In the genomic region with DNA sequence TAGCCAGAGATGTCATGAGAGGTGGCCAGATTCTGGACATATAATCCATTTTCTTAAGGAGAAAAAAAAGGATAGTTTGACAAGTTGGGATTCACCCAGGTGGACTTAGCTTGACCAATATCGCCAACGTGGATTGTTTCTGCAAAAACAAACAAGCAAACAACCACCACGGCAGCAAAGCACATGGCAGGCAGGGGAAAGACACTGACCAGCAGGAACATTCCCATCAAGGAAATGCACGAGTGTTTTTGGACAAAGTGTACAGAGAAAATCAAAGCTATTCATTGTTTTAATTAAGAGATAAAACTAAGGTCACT, we compare ENCODE assay signal across 31 cellular contexts. TPM values are rescaled to one million over a fixed set of nuclear protein-coding genes. Genes with fewer than 3 reads are reported as not detected.
DNase-seq lines count a peak whose midpoint lies in the region; ATAC-seq and TF ChIP-seq lines count a peak whose summit lies in the region.
"Had no signal": no experiment of that assay in that cellular context is flagged by ENCODE, and none has a peak within 500 bp of the region (broad histone marks: within the 10 kb centered on the region; RNA-seq: fewer than 3 reads in every experiment).

No MANE protein-coding gene starts in this region.

- H2BK12ac ChIP-seq in mesenchymal stem cell (ENCODE audit: low read length in 2 of 2): no peak overlapping the region

- no peak overlapping the region for H2BK15ac ChIP-seq in mesenchymal stem cell (ENCODE audit: low read depth, poor library complexity, severe bottlenecking)

- no peak overlapping the region for H3K14ac ChIP-seq in mesenchymal stem cell (ENCODE audit: low read length in 2 of 2)

- H3K4me2 ChIP-seq in PC-9: no peak overlapping the region
- no peak overlapping the region for H3K4me2 ChIP-seq in mesenchymal stem cell (ENCODE audit: low read length, poor library complexity, severe bottlenecking)

- no peak overlapping the region for H2BK5ac ChIP-seq in mesenchymal stem cell (ENCODE audit: low read depth, low read length, poor library complexity, severe bottlenecking)

- no peaks in the 10 kb centered on the region for H3K9me3 Mint-ChIP-seq in CD8-positive, alpha-beta T cell
- H3K9me3 Mint-ChIP-seq: activated CD4-positive, alpha-beta T cell treated with anti-CD3 and anti-CD28 coated beads, Interleukin-2, amount 10 ng/mL, durations not matched to agents 24 days and 14 days; activated naive CD8-positive, alpha-beta T cell treated with anti-CD3 and anti-CD28 coated beads, Interleukin-2, amount 50 U/mL, for 24 hours; CD4-positive, CD25-positive, alpha-beta regulatory T cell; immature natural killer cell; stimulated activated naive CD8-positive, alpha-beta T cell treated with anti-CD3 and anti-CD28 coated beads, Interleukin-15, amount 100 ng/mL, for 72 hours; WTC11 had no signal

- peaks cover 10% of the 10 kb centered on the region; the same call in 1 of the 2 replicates for H3F3A ChIP-seq in PC-9 (ENCODE audit: insufficient read depth, low read depth)

- peaks cover 54% of the 10 kb centered on the region for H3K27me3 ChIP-seq in A673 (replicated peaks; ENCODE audit: insufficient read depth, low read depth, low read length, poor library complexity)
- no peaks in the 10 kb centered on the region for H3K27me3 ChIP-seq in CD8-positive, alpha-beta T cell (ENCODE audit: insufficient read depth, low read length)
- H3K27me3 ChIP-seq in PC-9 (ENCODE audit: insufficient read depth, low read depth): no peaks in the 10 kb centered on the region
- H3K27me3 ChIP-seq in mesenchymal stem cell (ENCODE audit: control insufficient read depth in 1 of 2, insufficient read depth in 1 of 2, low read length in 2 of 2): peaks cover 23 to 45% of the 10 kb centered on the region in 2 experiments
- peaks cover 20% of the 10 kb centered on the region for H3K27me3 ChIP-seq in SJCRH30
- H3K27me3 ChIP-seq: cardiac muscle cell had no signal

- POLR2A ChIA-PET in A673 (lab: Charles Lee; ENCODE audit: low non-redundant PET): no interaction called here
- POLR2A ChIA-PET in CD8-positive, alpha-beta T cell (lab: Charles Lee): no interaction called here
- POLR2A ChIA-PET in PC-9 (lab: Charles Lee; ENCODE audit: unreplicated experiment): no interaction called here

- H3K4me1 Mint-ChIP-seq in CD8-positive, alpha-beta T cell (ENCODE audit: low read depth): peaks cover 2% of the 10 kb centered on the region
- H3K4me1 Mint-ChIP-seq: activated CD8-positive, alpha-beta memory T cell treated with anti-CD3 and anti-CD28 coated beads, Interleukin-2, amount 10 ng/mL, durations not matched to agents 7 days and 5 days; stimulated activated naive CD8-positive, alpha-beta T cell treated with anti-CD3 and anti-CD28 coated beads, Interleukin-15, amount 100 ng/mL, for 72 hours had no signal

- H2AFZ ChIP-seq in PC-9 (no peak overlapping the region), mesenchymal stem cell (ENCODE audit: low read depth, low read length) (no peak overlapping the region)

- no peaks in the 10 kb centered on the region for H3K9me2 ChIP-seq in PC-9 (ENCODE audit: insufficient read depth)

- H3K27ac ChIP-seq in A673 (ENCODE audit: low read depth, low read length, poor library complexity, severe bottlenecking) (no peak overlapping the region), PC-9 (no peak overlapping the region), mesenchymal stem cell (ENCODE audit: low read length, poor library complexity, severe bottlenecking) (no peak overlapping the region), SJCRH30 (no peak overlapping the region)
- no peak overlapping the region for H3K27ac ChIP-seq in CD8-positive, alpha-beta T cell (ENCODE audit: low read depth, low read length)
- H3K27ac ChIP-seq: HL-60, spleen, thoracic aorta had no signal

- no peak overlapping the region for H3K4me3 Mint-ChIP-seq in CD8-positive, alpha-beta T cell
- H3K4me3 Mint-ChIP-seq: activated CD4-positive, alpha-beta T cell treated with anti-CD3 and anti-CD28 coated beads, Interleukin-2, amount 10 ng/mL, durations not matched to agents 24 days and 14 days; activated CD8-positive, alpha-beta memory T cell treated with anti-CD3 and anti-CD28 coated beads, Interleukin-2, amount 10 ng/mL, durations not matched to agents 7 days and 5 days; activated naive CD8-positive, alpha-beta T cell treated with anti-CD3 and anti-CD28 coated beads, Interleukin-2, amount 50 U/mL, for 24 hours; CD4-positive, CD25-positive, alpha-beta regulatory T cell; immature natural killer cell; stimulated activated naive CD8-positive, alpha-beta T cell treated with anti-CD3 and anti-CD28 coated beads, Interleukin-15, amount 100 ng/mL, for 72 hours; WTC11 had no signal

- no peaks in the 10 kb centered on the region for H3K36me3 Mint-ChIP-seq in CD8-positive, alpha-beta T cell
- H3K36me3 Mint-ChIP-seq: activated CD8-positive, alpha-beta memory T cell treated with anti-CD3 and anti-CD28 coated beads, Interleukin-2, amount 10 ng/mL, durations not matched to agents 7 days and 5 days; CD4-positive, CD25-positive, alpha-beta regulatory T cell; immature natural killer cell; WTC11 had no signal

- peak overlapping the region; percentile 62 for H3K9ac ChIP-seq in mesenchymal stem cell (ENCODE audit: low read length)

- no peak overlapping the region for H2BK120ac ChIP-seq in mesenchymal stem cell (ENCODE audit: low read depth, low read length)

- no peaks in the 10 kb centered on the region for H4K20me1 ChIP-seq in PC-9 (ENCODE audit: insufficient read depth)

- intact Hi-C loops in A673 (cut with micrococcal nuclease; ENCODE audit: unreplicated experiment) (loop anchor here (1.0 to 5.0 kb wide), 2 partner anchors 223 to 277 kb away; no protein-coding TSS in a partner anchor), PC-9 (cut with micrococcal nuclease; ENCODE audit: unreplicated experiment) (loop anchor here (5.0 kb wide), 1 partner anchor 93 kb away; no protein-coding TSS in a partner anchor)
- intact Hi-C loops in CD8-positive, alpha-beta T cell (cut with DNase I, micrococcal nuclease): loop anchor here (1.0 to 5.0 kb wide), 5 partner anchors 43 to 277 kb away; no protein-coding TSS in a partner anchor

- no peak for ATAC-seq in CD8-positive, alpha-beta T cell
- ATAC-seq in HG03571 (IDR thresholded peaks at IDR 0.05; ENCODE audit: unreplicated experiment) (no peak), GM18498 (IDR thresholded peaks at IDR 0.05; ENCODE audit: unreplicated experiment) (no peak)

- H3K36me3 ChIP-seq in A673 (ENCODE audit: insufficient read depth, low read length, poor library complexity, severe bottlenecking) (no peaks in the 10 kb centered on the region), PC-9 (ENCODE audit: low read depth) (0 out of 2 replicates have a peak, but pooled peaks cover 8% of the 10 kb centered on the region), mesenchymal stem cell (ENCODE audit: control insufficient read depth in 1 of 2, insufficient read depth in 2 of 2, low read depth in 1 of 2, low read length in 2 of 2) (no peaks in the 10 kb centered on the region), SJCRH30 (no peaks in the 10 kb centered on the region)
- H3K36me3 ChIP-seq in CD8-positive, alpha-beta T cell (ENCODE audit: insufficient read depth, low read length): no peaks in the 10 kb centered on the region
- H3K36me3 ChIP-seq: cardiac muscle cell, spleen, thoracic aorta had no signal

- H4K91ac ChIP-seq in mesenchymal stem cell (ENCODE audit: low read length): no peak overlapping the region

- peak; percentile 5 for TF ChIP-seq CTCF in A673 (conservative IDR thresholded peaks at IDR 0.05; ENCODE audit: low read depth, low read length)
- peak; percentile 15 for TF ChIP-seq CTCF in CD8-positive, alpha-beta T cell (IDR thresholded peaks at IDR 0.05)
- TF ChIP-seq CTCF in PC-9 (conservative IDR thresholded peaks at IDR 0.05): peak; percentile 28; the same call in 1 of the 2 replicates

- no peak overlapping the region for H3K23ac ChIP-seq in mesenchymal stem cell (ENCODE audit: low read length in 2 of 2)

- no peak overlapping the region for H3K18ac ChIP-seq in mesenchymal stem cell (ENCODE audit: low read depth in 1 of 2, low read length in 2 of 2)

- H3K9me3 ChIP-seq in A673 (ENCODE audit: low read depth, low read length, poor library complexity, severe bottlenecking): no peaks in the 10 kb centered on the region
- H3K9me3 ChIP-seq in CD8-positive, alpha-beta T cell (ENCODE audit: low read length): no peaks in the 10 kb centered on the region
- H3K9me3 ChIP-seq in PC-9 (ENCODE audit: insufficient read depth, low read depth): no peaks in the 10 kb centered on the region
- no peaks in the 10 kb centered on the region for H3K9me3 ChIP-seq in mesenchymal stem cell (ENCODE audit: control insufficient read depth, low read length)
- H3K9me3 ChIP-seq in SJCRH30 (replicated peaks): no peaks in the 10 kb centered on the region
- H3K9me3 ChIP-seq: spleen, thoracic aorta had no signal

- no peak overlapping the region for H2AK5ac ChIP-seq in mesenchymal stem cell (ENCODE audit: low read length, severe bottlenecking)

- H3K79me1 ChIP-seq in mesenchymal stem cell (replicated peaks; ENCODE audit: low read length, poor library complexity, severe bottlenecking): no peaks in the 10 kb centered on the region

- H3K79me2 ChIP-seq in PC-9 (ENCODE audit: low read depth): no peaks in the 10 kb centered on the region

- H3K4ac ChIP-seq in mesenchymal stem cell (ENCODE audit: low read depth in 1 of 2, low read length in 2 of 2): no peak overlapping the region

- DNase-seq in A673 (ENCODE audit: low spot score) (no peak), PC-9 (no peak), mesenchymal stem cell (no peak), SJCRH30 (no peak)
- DNase-seq in CD8-positive, alpha-beta T cell: no peak
- no peak for DNase-seq in activated CD8-positive, alpha-beta memory T cell treated with anti-CD3 and anti-CD28 coated beads, Interleukin-2, amount 50 U/mL, for 4 hours
- DNase-seq: cortex of kidney, DMS79 treated with DMSO at 0.1 percent for 48 hours, GF-D8, GOT3, NCI-H1417 treated with DMSO at 0.1 percent for 48 hours, NCI-H526 treated with DMSO at 0.1 percent for 48 hours had no signal

- WGBS in mesenchymal stem cell: 92% methylated on average over 3 of the region's 4 CpGs

- H4K8ac ChIP-seq in mesenchymal stem cell (ENCODE audit: low read length): no peak overlapping the region

- H3K27ac Mint-ChIP-seq in CD8-positive, alpha-beta T cell: no peak overlapping the region
- H3K27ac Mint-ChIP-seq: activated CD4-positive, alpha-beta T cell treated with anti-CD3 and anti-CD28 coated beads, Interleukin-2, amount 10 ng/mL, durations not matched to agents 24 days and 14 days; activated CD8-positive, alpha-beta memory T cell treated with anti-CD3 and anti-CD28 coated beads, Interleukin-2, amount 10 ng/mL, durations not matched to agents 7 days and 5 days; activated naive CD8-positive, alpha-beta T cell treated with anti-CD3 and anti-CD28 coated beads, Interleukin-2, amount 50 U/mL, for 24 hours; CD4-positive, CD25-positive, alpha-beta regulatory T cell; immature natural killer cell; stimulated activated naive CD8-positive, alpha-beta T cell treated with anti-CD3 and anti-CD28 coated beads, Interleukin-15, amount 100 ng/mL, for 72 hours; WTC11 had no signal

- peaks cover 5% of the 10 kb centered on the region for H3K4me1 ChIP-seq in A673 (ENCODE audit: insufficient read depth, low read length, poor library complexity, severe bottlenecking)
- no peaks in the 10 kb centered on the region for H3K4me1 ChIP-seq in CD8-positive, alpha-beta T cell (ENCODE audit: insufficient read depth, low read length)
- peaks cover 23% of the 10 kb centered on the region for H3K4me1 ChIP-seq in PC-9 (replicated peaks; ENCODE audit: insufficient read depth)
- H3K4me1 ChIP-seq in mesenchymal stem cell (ENCODE audit: control insufficient read depth, insufficient read depth, low read depth, low read length): no peaks in the 10 kb centered on the region
- H3K4me1 ChIP-seq in SJCRH30: no peaks in the 10 kb centered on the region

- BruUV-seq in A673 (replicated peaks; lab: Mats Ljungman, UMichigan) (no TSS peak), PC-9 (replicated peaks; lab: Mats Ljungman, UMichigan) (no TSS peak)

- peaks cover 8% of the 10 kb centered on the region for H3K27me3 Mint-ChIP-seq in CD8-positive, alpha-beta T cell (ENCODE audit: low read depth)

- H3K4me3 ChIP-seq in A673 (ENCODE audit: low read depth, low read length, poor library complexity, severe bottlenecking) (no peak overlapping the region), PC-9 (no peak overlapping the region), mesenchymal stem cell (ENCODE audit: insufficient read depth in 1 of 2, low read depth in 1 of 2, low read length in 2 of 2) (no peak overlapping the region), SJCRH30 (no peak overlapping the region)
- no peak overlapping the region for H3K4me3 ChIP-seq in CD8-positive, alpha-beta T cell (ENCODE audit: low read depth, low read length)
- H3K4me3 ChIP-seq: cardiac muscle cell, spleen, thoracic aorta had no signal

- CTCF ChIA-PET in A673 (lab: Charles Lee) (interaction anchor here (0.7 to 1.4 kb wide), 2 partner anchors 221 to 278 kb away, joined by 3 to 4 read pairs; no protein-coding TSS in a partner anchor), PC-9 (lab: Charles Lee) (interaction anchor here (1.0 to 1.1 kb wide), 2 partner anchors 9 to 29 kb away, joined by 3 read pairs; no protein-coding TSS in a partner anchor)
- CTCF ChIA-PET in CD8-positive, alpha-beta T cell (lab: Charles Lee): interaction anchor here (0.6 to 9.3 kb wide), 24 partner anchors 8 to 313 kb away, joined by 3 to 94 read pairs (median 5); a partner anchor contains a TSS

RNA-seq across cellular contexts. Expression of a gene that starts 9.1 kb away (rescaled TPM):
- total RNA-seq in A673 (2021): not detected in 2 replicates
- total RNA-seq in CD8-positive, alpha-beta T cell: not detected
- total RNA-seq in PC-9 (2021): 0.48 and 0.55 TPM in 2 replicates
- polyA plus RNA-seq in mesenchymal stem cell (2013, experiment 1 of 2): not detected
- polyA plus RNA-seq in mesenchymal stem cell (2013, experiment 2 of 2): not detected
- total RNA-seq in SJCRH30 (2014; rRNA removed; shearing (Covaris generic)): not detected in 2 replicates
- total RNA-seq: activated CD8-positive, alpha-beta memory T cell treated with anti-CD3 and anti-CD28 coated beads, Interleukin-2, amount 10 ng/mL, durations not matched to agents 7 days and 5 days; astrocyte; cardiac muscle cell; CD4-positive, CD25-positive, alpha-beta regulatory T cell; epithelial cell of proximal tubule; glomerular endothelial cell; SK-MEL-5; thoracic aorta; WTC11 had no signal
- polyA plus RNA-seq: AG04450; cardiac muscle cell; CD4-positive, CD25-positive, alpha-beta regulatory T cell; immature natural killer cell; spleen had no signal

RNA-seq across cellular contexts. Expression of a gene that starts 9.5 kb away (rescaled TPM):
- total RNA-seq in A673 (2021) (not detected in 2 replicates), PC-9 (2021) (9.4 and 11.9 TPM in 2 replicates)
- under 1 TPM; 0.14 to 0.22 TPM for total RNA-seq in CD8-positive, alpha-beta T cell
- 0.03 TPM for polyA plus RNA-seq in mesenchymal stem cell (2013, experiment 1 of 2)
- 0.03 TPM for polyA plus RNA-seq in mesenchymal stem cell (2013, experiment 2 of 2)
- not detected in 2 replicates for total RNA-seq in SJCRH30 (2014; rRNA removed; shearing (Covaris generic))
- polyA plus RNA-seq: AG04450 had no signal

RNA-seq across cellular contexts. Expression of a gene that starts 56.3 kb away (rescaled TPM):
- not detected in 2 replicates for total RNA-seq in A673 (2021)
- not detected for total RNA-seq in CD8-positive, alpha-beta T cell
- total RNA-seq in PC-9 (2021): 0.20 TPM in 1 of 2 replicates, not detected in the other
- polyA plus RNA-seq in mesenchymal stem cell (2013, experiment 1 of 2): not detected
- polyA plus RNA-seq in mesenchymal stem cell (2013, experiment 2 of 2): not detected
- total RNA-seq in SJCRH30 (2014; rRNA removed; shearing (Covaris generic)): not detected in 2 replicates
- total RNA-seq: activated CD4-positive, alpha-beta T cell treated with anti-CD3 and anti-CD28 coated beads, Interleukin-2, amount 10 ng/mL, durations not matched to agents 24 days and 14 days; activated CD8-positive, alpha-beta memory T cell treated with anti-CD3 and anti-CD28 coated beads, Interleukin-2, amount 10 ng/mL, durations not matched to agents 7 days and 5 days; cardiac muscle cell; CD4-positive, CD25-positive, alpha-beta regulatory T cell; glomerular endothelial cell; right cardiac atrium; SK-MEL-5; spleen; thoracic aorta; WTC11 had no signal
- polyA plus RNA-seq: AG04450; cardiac muscle cell; CD4-positive, CD25-positive, alpha-beta regulatory T cell; immature natural killer cell; right cardiac atrium; spleen had no signal
